ENCODE assay signal across 3 cellular contexts in genomic region chr4:14564281-14564680, GRCh38.
TF ChIP-seq lines count a peak whose summit lies in the region.

No MANE protein-coding gene starts in this region.

TF ChIP-seq in A549, 52 proteins besides CTCF, POLR2A, EP300 and RAD21:
- TF ChIP-seq MAFK (IDR thresholded peaks at IDR 0.05; ENCODE audit: partially characterized antibody) (peak; percentile 94), KDM1A (IDR thresholded peaks at IDR 0.05; ENCODE audit: low read depth) (no peak), KDM5A (IDR thresholded peaks at IDR 0.05) (no peak), JUN (IDR thresholded peaks at IDR 0.05) (no peak), RCOR1 (IDR thresholded peaks at IDR 0.05; ENCODE audit: low read depth, low read length) (no peak)

TF ChIP-seq in IMR-90, 13 proteins besides CTCF, POLR2A, EP300 and RAD21:
- TF ChIP-seq MAZ (IDR thresholded peaks at IDR 0.05; ENCODE audit: borderline replicate concordance, low read depth, low read length), result no peak
- TF ChIP-seq MAFK (IDR thresholded peaks at IDR 0.05; ENCODE audit: low read depth, low read length), result peak; percentile 97

TF ChIP-seq in H1, 55 proteins besides CTCF, POLR2A, EP300 and RAD21:
- TF ChIP-seq JUN (IDR thresholded peaks at IDR 0.05; ENCODE audit: low read depth, low read length) (no peak), SP4 (IDR thresholded peaks at IDR 0.05; ENCODE audit: low read length) (no peak), MAFK (IDR thresholded peaks at IDR 0.05; ENCODE audit: low read depth, low read length) (peak; percentile 85)
